In the genomic region with DNA sequence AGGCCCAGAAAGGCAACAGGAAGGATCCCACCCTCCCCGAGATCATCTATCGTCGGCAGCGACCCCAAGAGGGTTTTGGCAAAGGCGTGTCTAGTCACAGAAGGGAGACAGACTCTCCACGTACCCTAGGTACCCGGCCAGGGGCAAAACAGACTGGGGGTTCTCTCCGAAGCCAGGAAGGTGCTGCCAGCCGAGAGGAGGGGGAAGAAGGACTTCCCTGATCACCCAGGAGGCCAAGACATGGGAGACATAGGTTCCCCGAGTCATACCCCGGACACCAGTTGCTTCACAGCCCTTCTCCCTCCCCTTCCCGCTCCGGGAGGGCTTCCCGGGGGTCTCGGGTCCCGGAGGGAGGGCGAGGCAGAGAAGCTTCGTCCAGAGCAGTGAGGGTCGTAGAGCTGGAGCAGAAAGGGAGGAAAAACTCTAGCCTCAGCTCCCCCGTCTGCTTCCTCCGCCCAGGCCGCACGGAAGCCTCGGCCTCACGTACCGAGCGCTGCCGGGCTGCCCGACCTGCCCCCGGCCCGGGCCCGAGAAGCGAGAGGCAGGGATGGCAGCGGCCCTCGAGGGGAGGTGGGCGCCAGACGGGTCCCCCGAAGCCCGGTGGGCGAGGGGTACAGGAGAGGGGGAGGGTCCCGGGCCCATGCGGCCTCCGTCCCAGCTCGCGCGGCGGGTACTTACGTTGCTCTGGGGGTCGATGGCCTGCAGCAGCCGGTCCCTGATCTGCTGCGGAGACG, we compare ENCODE assay signal across 1 cellular context.
TF ChIP-seq lines count a peak whose summit lies in the region.

No MANE protein-coding gene starts in this region.

TF ChIP-seq in IMR-90, 13 proteins besides CTCF, POLR2A, EP300 and RAD21:
- TF ChIP-seq, protein P1, sequence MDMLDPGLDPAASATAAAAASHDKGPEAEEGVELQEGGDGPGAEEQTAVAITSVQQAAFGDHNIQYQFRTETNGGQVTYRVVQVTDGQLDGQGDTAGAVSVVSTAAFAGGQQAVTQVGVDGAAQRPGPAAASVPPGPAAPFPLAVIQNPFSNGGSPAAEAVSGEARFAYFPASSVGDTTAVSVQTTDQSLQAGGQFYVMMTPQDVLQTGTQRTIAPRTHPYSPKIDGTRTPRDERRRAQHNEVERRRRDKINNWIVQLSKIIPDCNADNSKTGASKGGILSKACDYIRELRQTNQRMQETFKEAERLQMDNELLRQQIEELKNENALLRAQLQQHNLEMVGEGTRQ (IDR thresholded peaks at IDR 0.05; ENCODE audit: low read depth, low read length): no peak
- no peak for TF ChIP-seq CEBPB (IDR thresholded peaks at IDR 0.05; ENCODE audit: low read depth, low read length)
- peak; percentile 100 for TF ChIP-seq CHD1 (IDR thresholded peaks at IDR 0.05; ENCODE audit: low read depth, low read length)
